In genomic region chr14:93962701-93963601, GRCh38 we compare ENCODE assay signal across 8 cellular contexts. TPM values are rescaled to one million over a fixed set of nuclear protein-coding genes. Genes with fewer than 3 reads are reported as not detected.
A peak's percentile ranks its signal among the peaks of the same experiment; 100 is the strongest.
DNase-seq lines count a peak whose midpoint lies in the region; ATAC-seq and TF ChIP-seq lines count a peak whose summit lies in the region.

No MANE protein-coding gene starts in this region.

- H3K27ac ChIP-seq in MM.1S (ENCODE audit: low read length) (peak overlapping the region; percentile 95), mucosa of rectum (ENCODE audit: low read depth in 2 of 2, low read length in 2 of 2) (peak overlapping the region; percentile 69 to 75)

- peaks cover 32% of the 10 kb centered on the region for H3K4me1 Mint-ChIP-seq in osteocyte (ENCODE audit: unreplicated experiment)

- peaks cover 17% of the 10 kb centered on the region for H3F3A ChIP-seq in MM.1S (ENCODE audit: insufficient read depth, low read length)

- H3K4me3 Mint-ChIP-seq in osteocyte (ENCODE audit: unreplicated experiment) = no peak overlapping the region

- no peak overlapping the region for H3K27ac Mint-ChIP-seq in osteocyte (ENCODE audit: unreplicated experiment)

- ATAC-seq in GM18517 (IDR thresholded peaks at IDR 0.05; ENCODE audit: unreplicated experiment) = peak; percentile 50

- H3K9me3 Mint-ChIP-seq in osteocyte (ENCODE audit: unreplicated experiment) = peaks cover 5% of the 10 kb centered on the region

- no peak overlapping the region; the same call in 1 of the 2 replicates for H3K4me3 ChIP-seq in MM.1S (ENCODE audit: low read length)
- H3K4me3 ChIP-seq in mucosa of rectum (ENCODE audit: low read length in 2 of 2) = no peak overlapping the region
- no peak overlapping the region for H3K4me3 ChIP-seq in HAP-1

- H3K79me2 ChIP-seq in MM.1S (ENCODE audit: low read length) = no peaks in the 10 kb centered on the region

- in situ Hi-C loops in HAP-1 (cut with MboI; ENCODE audit: low sequenced_read_pairs) = no loop called here

- peaks cover 3% of the 10 kb centered on the region for H3K27me3 Mint-ChIP-seq in osteocyte (ENCODE audit: unreplicated experiment)

- H3K9ac ChIP-seq in MM.1S (ENCODE audit: low read length) = peak overlapping the region; percentile 50
- H3K9ac ChIP-seq in mucosa of rectum (ENCODE audit: low read depth in 1 of 2, low read length in 2 of 2) = no peak overlapping the region

- no peaks in the 10 kb centered on the region for H3K9me2 ChIP-seq in MM.1S (replicated peaks; ENCODE audit: insufficient read depth, low read length)

- no peaks in the 10 kb centered on the region for H3K9me3 ChIP-seq in MM.1S (replicated peaks; ENCODE audit: insufficient read depth, low read length)
- H3K9me3 ChIP-seq in mucosa of rectum (ENCODE audit: control insufficient read depth in 2 of 2, low read length in 2 of 2) = no peaks in the 10 kb centered on the region
- H3K9me3 ChIP-seq in HAP-1 = no peaks in the 10 kb centered on the region

- no peaks in the 10 kb centered on the region for H3K36me3 Mint-ChIP-seq in osteocyte (ENCODE audit: unreplicated experiment)

- no peaks in the 10 kb centered on the region for H4K20me1 ChIP-seq in MM.1S (ENCODE audit: insufficient read depth, low read length)

- H3K4me2 ChIP-seq in MM.1S (ENCODE audit: low read depth, low read length) = peak overlapping the region; percentile 50; the same call in 1 of the 2 replicates

- H2AFZ ChIP-seq in MM.1S (ENCODE audit: low read length) = 0 out of 2 replicates have a peak overlapping the region, but pooled peaks have one; percentile 23

- H3K4me1 ChIP-seq in MM.1S (ENCODE audit: low read length) (peaks cover 52% of the 10 kb centered on the region), mucosa of rectum (ENCODE audit: control insufficient read depth in 2 of 2, insufficient read depth in 2 of 2, low read length in 2 of 2) (peaks cover 9 to 41% of the 10 kb centered on the region in 2 donors), HAP-1 (no peaks in the 10 kb centered on the region)

- DNase-seq in HCEC 1CT (peak; percentile 69), MM.1S (peak; percentile 50), HAP-1 (ENCODE audit: low spot score in 2 of 2) (no peak), NCI-H1694 treated with DMSO at 0.1 percent for 48 hours (lab: John Stamatoyannopoulos, UW) (no peak), osteocyte (ENCODE audit: extremely low spot score, unreplicated experiment) (no peak)
- peak; percentile 56 for DNase-seq in activated T-cell treated with anti-CD3 and anti-CD28 coated beads, Interleukin-2, amount 50 U/mL, for 1 hour

- H3K36me3 ChIP-seq in MM.1S (replicated peaks; ENCODE audit: insufficient read depth, low read length) (no peaks in the 10 kb centered on the region), mucosa of rectum (ENCODE audit: control insufficient read depth in 2 of 2, insufficient read depth in 2 of 2, low read length in 2 of 2) (no peaks in the 10 kb centered on the region), HAP-1 (replicated peaks) (no peaks in the 10 kb centered on the region)

- no peaks in the 10 kb centered on the region for H3K27me3 ChIP-seq in MM.1S (replicated peaks; ENCODE audit: insufficient read depth, low read length)
- H3K27me3 ChIP-seq in mucosa of rectum (ENCODE audit: control insufficient read depth in 2 of 2, insufficient read depth in 2 of 2, low read length in 2 of 2) = no peaks in the 10 kb centered on the region
- H3K27me3 ChIP-seq in HAP-1 (ENCODE audit: low read depth) = no peaks in the 10 kb centered on the region

- no peak for TF ChIP-seq CTCF in MM.1S (IDR thresholded peaks at IDR 0.05; ENCODE audit: low read length)
- no peak for TF ChIP-seq CTCF in osteocyte (IDR thresholded peaks at IDR 0.05)

RNA-seq across cellular contexts. Expression of gene ASB2, which starts 13.4 kb away (rescaled TPM):
- 0.34 and 0.38 TPM in 2 replicates for total RNA-seq in osteocyte

RNA-seq across cellular contexts. Expression of gene CCDC197, which starts 34.1 kb away (rescaled TPM):
- total RNA-seq in osteocyte = not detected in 2 replicates

RNA-seq across cellular contexts. Expression of gene FAM181A, which starts 35.8 kb away (rescaled TPM):
- total RNA-seq in osteocyte = not detected in 2 replicates

Comparison
In these comparisons a context has a peak if more than half of its experiments do, and no peak if none do; other contexts are left out.
1. DNase-seq: peak in HCEC 1CT (single experiment), MM.1S (single experiment) and activated T-cell treated with anti-CD3 and anti-CD28 coated beads, Interleukin-2, amount 50 U/mL, for 1 hour (single experiment); none in HAP-1 (0 of 2), NCI-H1694 treated with DMSO at 0.1 percent for 48 hours (single experiment) and osteocyte (single experiment).